Comparison of ENCODE assay signal across 14 cellular contexts in the genomic region with DNA sequence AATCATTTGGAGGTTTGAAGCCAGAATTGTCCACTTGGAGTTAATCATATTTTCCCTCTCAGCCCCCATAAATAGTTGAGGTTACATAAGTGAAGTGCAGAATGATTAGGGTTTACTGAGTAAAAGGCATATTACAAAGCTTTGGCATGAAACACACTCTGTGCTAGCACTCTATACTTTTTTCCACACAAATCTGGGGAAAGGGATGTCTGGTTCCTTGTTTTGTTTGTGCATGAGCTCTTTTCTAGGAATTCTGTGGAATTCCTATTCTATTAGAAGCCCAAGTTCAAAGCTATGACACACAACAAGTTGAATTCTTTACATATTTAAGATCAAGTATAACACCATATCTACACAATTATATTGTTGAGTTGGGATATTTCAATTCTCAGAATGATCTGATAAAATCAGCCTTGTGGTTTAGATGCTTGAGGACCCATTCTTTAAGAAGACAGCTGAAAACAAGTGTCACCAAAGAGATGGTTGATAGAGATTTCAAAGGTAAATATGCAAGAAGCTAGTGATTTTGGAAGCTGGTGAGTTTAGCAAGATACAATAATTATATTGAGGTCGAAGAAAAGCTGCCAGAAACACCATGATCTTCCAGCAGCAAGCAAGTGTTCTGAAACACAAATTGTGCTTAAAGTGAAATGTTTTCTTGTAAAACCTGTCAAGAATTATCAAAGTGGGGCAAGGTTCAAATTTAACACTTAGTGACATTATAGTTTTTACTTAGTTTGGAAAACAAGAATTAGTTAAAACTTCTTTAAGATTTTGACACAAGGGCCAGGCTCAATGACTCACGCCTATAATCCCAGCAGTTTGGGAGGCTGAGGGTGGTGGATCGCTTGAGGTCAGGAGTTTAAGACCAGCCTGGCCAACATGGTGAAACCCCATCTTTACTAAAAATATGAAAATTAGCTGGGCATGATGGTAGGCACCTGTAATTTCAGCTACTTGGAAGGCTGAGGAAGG.
DNase-seq lines count a peak whose midpoint lies in the region; ATAC-seq and TF ChIP-seq lines count a peak whose summit lies in the region.
"Had no signal": no experiment of that assay in that cellular context is flagged by ENCODE, and none has a peak within 500 bp of the region (broad histone marks: within the 10 kb centered on the region; RNA-seq: fewer than 3 reads in every experiment).

No MANE protein-coding gene starts in this region.

- no peaks in the 10 kb centered on the region for H3K36me3 ChIP-seq in RWPE2 (ENCODE audit: low read depth)
- H3K36me3 ChIP-seq: heart right ventricle, pancreas had no signal

- DNase-seq in ELR (ENCODE audit: low read depth) (peak; percentile 98), RWPE2 (ENCODE audit: low spot score) (no peak), epithelial cell of proximal tubule (ENCODE audit: low read depth) (peak; percentile 9), pulmonary artery endothelial cell (ENCODE audit: low read depth, low spot score) (peak; percentile 85), GM13977 (ENCODE audit: low spot score) (no peak), posterior vena cava (ENCODE audit: low spot score) (no peak), SIG-M5 (lab: John Stamatoyannopoulos, UW) (no peak)
- DNase-seq: activated gamma-delta T cell; heart right ventricle; NCI-H1930; pancreas; stimulated activated CD4-positive, alpha-beta T cell treated with anti-CD3 and anti-CD28 coated beads, Interleukin-4, amount 100 ng/mL, for 1 hour had no signal

- intact Hi-C loops in posterior vena cava (cut with DNase I): no loop called here

- H3K4me3 ChIP-seq in RWPE2 (ENCODE audit: severe bottlenecking) (no peak overlapping the region), epithelial cell of proximal tubule (ENCODE audit: low read depth, low read length) (no peak overlapping the region)
- H3K4me3 ChIP-seq: heart right ventricle, K562, pancreas had no signal

- H3K27me3 ChIP-seq in RWPE2 (ENCODE audit: insufficient read depth, poor library complexity, severe bottlenecking): no peaks in the 10 kb centered on the region
- H3K27me3 ChIP-seq: heart right ventricle, pancreas had no signal

- TF ChIP-seq CTCF in RWPE2 (IDR thresholded peaks at IDR 0.05; ENCODE audit: poor library complexity, severe bottlenecking) (no peak), epithelial cell of proximal tubule (conservative IDR thresholded peaks at IDR 0.05; ENCODE audit: low read depth, low read length) (no peak), GM13977 (IDR thresholded peaks at IDR 0.05; ENCODE audit: extremely low read depth, insufficient read depth, missing control alignments) (no peak)

- H3K4me1 ChIP-seq in RWPE2 (ENCODE audit: insufficient read depth, poor library complexity, severe bottlenecking): peaks cover 12% of the 10 kb centered on the region
- H3K4me1 ChIP-seq: heart right ventricle, pancreas had no signal

- in situ Hi-C loops in GM13977 (cut with MboI; ENCODE audit: low pct_unique_long_range_greater_than_20kb, low sequenced_read_pairs, unreplicated experiment): no loop called here

- H3K27ac ChIP-seq in RWPE2 (ENCODE audit: poor library complexity, severe bottlenecking): peak overlapping the region; percentile 72
- H3K27ac ChIP-seq: heart right ventricle, pancreas had no signal

- no peaks in the 10 kb centered on the region for H3K9me3 ChIP-seq in RWPE2 (ENCODE audit: severe bottlenecking)
- H3K9me3 ChIP-seq: heart right ventricle, pancreas had no signal

- ATAC-seq in RWPE2 (ENCODE audit: low read depth): peak; percentile 81
- ATAC-seq in HG03159 (IDR thresholded peaks at IDR 0.05; ENCODE audit: unreplicated experiment): no peak
- ATAC-seq: K562 had no signal

Comparison
In these comparisons a context has a peak if more than half of its experiments do, and no peak if none do; other contexts are left out.
1. DNase-seq: peak in ELR (single experiment), epithelial cell of proximal tubule (single experiment) and pulmonary artery endothelial cell (single experiment); none in RWPE2 (single experiment), GM13977 (single experiment), posterior vena cava (single experiment) and SIG-M5 (single experiment).